ENCODE assay signal across 1 cellular context in the genomic region with DNA sequence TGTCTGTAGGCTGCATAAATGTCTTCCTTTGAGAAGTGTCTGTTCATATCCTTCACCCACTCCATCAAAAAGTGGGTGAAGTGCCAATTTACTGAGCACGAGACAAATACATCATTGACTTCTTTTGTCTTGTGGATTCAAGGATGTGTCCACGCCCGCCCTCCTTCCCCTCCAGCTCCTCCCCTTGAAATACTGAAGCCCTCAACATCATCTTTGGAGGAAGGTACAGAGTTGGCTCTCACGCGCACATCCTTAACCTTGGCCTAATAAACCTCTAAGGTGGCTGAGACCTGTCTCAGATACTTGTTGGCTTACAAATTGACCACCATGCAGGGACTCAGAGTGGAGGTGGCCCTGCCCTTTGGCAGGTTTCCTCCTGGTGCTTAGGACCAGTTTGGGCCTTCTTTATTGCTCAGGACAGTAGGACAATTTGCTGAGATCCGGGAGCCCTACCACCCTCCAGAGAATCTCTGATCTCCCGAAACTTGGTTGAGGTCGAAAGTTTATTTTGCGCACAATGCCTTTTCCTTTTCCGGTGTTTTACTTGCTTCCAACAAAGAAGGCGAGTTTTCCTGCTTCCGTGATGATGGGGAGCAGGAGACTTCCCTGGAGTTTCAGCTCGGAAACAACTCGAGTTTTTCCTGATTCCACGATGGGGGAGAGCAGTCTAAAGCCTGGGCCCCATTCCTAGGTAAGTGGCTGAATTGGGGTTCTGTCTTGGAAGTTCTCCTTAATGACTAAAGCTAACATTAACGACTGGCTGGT.
TF ChIP-seq lines count a peak whose summit lies in the region.

No MANE protein-coding gene starts in this region.

TF ChIP-seq in HepG2, 621 proteins besides CTCF, POLR2A, EP300 and RAD21:
- TF ChIP-seq ZBTB3 (CRISPR knock-in tag; IDR thresholded peaks at IDR 0.05; ENCODE audit: borderline replicate concordance, low read depth) (no peak), ZNF17 (CRISPR knock-in tag; IDR thresholded peaks at IDR 0.05) (no peak), RFXANK (CRISPR knock-in tag; IDR thresholded peaks at IDR 0.05) (no peak), SOX13 (IDR thresholded peaks at IDR 0.05) (no peak), SOX13 (CRISPR knock-in tag; conservative IDR thresholded peaks at IDR 0.05 in 1 of 2, IDR thresholded peaks at IDR 0.05 in 1 of 2) (no peak), U2AF2 (IDR thresholded peaks at IDR 0.05; ENCODE audit: low read depth, low read length) (no peak), ZNF432 (CRISPR knock-in tag; IDR thresholded peaks at IDR 0.05; ENCODE audit: borderline replicate concordance) (no peak), ZNF30 (CRISPR knock-in tag; IDR thresholded peaks at IDR 0.05) (no peak), TCF7L2 (IDR thresholded peaks at IDR 0.05; ENCODE audit: low read depth, low read length) (no peak), JUN (CRISPR knock-in tag; IDR thresholded peaks at IDR 0.05) (no peak), SP1 (IDR thresholded peaks at IDR 0.05) (no peak), SP1 (CRISPR knock-in tag; IDR thresholded peaks at IDR 0.05) (no peak), NAIF1 (CRISPR knock-in tag; IDR thresholded peaks at IDR 0.05; ENCODE audit: borderline replicate concordance) (no peak), ASH2L (IDR thresholded peaks at IDR 0.05; ENCODE audit: insufficient read length, low read depth, low read length) (no peak), NR3C1 (CRISPR knock-in tag; IDR thresholded peaks at IDR 0.05) (no peak), NR1H2 (CRISPR knock-in tag; IDR thresholded peaks at IDR 0.05; ENCODE audit: borderline replicate concordance, low read depth) (no peak)
- TF ChIP-seq, protein P1, sequence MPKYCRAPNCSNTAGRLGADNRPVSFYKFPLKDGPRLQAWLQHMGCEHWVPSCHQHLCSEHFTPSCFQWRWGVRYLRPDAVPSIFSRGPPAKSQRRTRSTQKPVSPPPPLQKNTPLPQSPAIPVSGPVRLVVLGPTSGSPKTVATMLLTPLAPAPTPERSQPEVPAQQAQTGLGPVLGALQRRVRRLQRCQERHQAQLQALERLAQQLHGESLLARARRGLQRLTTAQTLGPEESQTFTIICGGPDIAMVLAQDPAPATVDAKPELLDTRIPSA (CRISPR knock-in tag; IDR thresholded peaks at IDR 0.05; ENCODE audit: borderline replicate concordance): no peak
- TF ChIP-seq, protein P2, sequence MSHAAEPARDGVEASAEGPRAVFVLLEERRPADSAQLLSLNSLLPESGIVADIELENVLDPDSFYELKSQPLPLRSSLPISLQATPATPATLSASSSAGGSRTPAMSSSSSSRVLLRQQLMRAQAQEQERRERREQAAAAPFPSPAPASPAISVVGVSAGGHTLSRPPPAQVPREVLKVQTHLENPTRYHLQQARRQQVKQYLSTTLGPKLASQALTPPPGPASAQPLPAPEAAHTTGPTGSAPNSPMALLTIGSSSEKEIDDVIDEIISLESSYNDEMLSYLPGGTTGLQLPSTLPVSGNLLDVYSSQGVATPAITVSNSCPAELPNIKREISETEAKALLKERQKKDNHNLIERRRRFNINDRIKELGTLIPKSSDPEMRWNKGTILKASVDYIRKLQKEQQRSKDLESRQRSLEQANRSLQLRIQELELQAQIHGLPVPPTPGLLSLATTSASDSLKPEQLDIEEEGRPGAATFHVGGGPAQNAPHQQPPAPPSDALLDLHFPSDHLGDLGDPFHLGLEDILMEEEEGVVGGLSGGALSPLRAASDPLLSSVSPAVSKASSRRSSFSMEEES (CRISPR knock-in tag; IDR thresholded peaks at IDR 0.05): no peak
- TF ChIP-seq, protein P3, sequence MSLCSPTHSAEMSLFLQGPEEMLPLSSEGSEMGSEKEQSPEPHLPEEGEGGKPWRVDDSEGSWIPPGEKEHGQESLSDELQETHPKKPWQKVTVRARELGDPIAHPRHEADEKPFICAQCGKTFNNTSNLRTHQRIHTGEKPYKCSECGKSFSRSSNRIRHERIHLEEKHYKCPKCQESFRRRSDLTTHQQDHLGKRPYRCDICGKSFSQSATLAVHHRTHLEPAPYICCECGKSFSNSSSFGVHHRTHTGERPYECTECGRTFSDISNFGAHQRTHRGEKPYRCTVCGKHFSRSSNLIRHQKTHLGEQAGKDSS (CRISPR knock-in tag; IDR thresholded peaks at IDR 0.05; ENCODE audit: borderline replicate concordance, low read depth): no peak
- TF ChIP-seq, protein P4, sequence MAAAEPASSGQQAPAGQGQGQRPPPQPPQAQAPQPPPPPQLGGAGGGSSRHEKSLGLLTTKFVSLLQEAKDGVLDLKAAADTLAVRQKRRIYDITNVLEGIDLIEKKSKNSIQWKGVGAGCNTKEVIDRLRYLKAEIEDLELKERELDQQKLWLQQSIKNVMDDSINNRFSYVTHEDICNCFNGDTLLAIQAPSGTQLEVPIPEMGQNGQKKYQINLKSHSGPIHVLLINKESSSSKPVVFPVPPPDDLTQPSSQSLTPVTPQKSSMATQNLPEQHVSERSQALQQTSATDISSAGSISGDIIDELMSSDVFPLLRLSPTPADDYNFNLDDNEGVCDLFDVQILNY (CRISPR knock-in tag; conservative IDR thresholded peaks at IDR 0.05): no peak
- TF ChIP-seq, protein P5, sequence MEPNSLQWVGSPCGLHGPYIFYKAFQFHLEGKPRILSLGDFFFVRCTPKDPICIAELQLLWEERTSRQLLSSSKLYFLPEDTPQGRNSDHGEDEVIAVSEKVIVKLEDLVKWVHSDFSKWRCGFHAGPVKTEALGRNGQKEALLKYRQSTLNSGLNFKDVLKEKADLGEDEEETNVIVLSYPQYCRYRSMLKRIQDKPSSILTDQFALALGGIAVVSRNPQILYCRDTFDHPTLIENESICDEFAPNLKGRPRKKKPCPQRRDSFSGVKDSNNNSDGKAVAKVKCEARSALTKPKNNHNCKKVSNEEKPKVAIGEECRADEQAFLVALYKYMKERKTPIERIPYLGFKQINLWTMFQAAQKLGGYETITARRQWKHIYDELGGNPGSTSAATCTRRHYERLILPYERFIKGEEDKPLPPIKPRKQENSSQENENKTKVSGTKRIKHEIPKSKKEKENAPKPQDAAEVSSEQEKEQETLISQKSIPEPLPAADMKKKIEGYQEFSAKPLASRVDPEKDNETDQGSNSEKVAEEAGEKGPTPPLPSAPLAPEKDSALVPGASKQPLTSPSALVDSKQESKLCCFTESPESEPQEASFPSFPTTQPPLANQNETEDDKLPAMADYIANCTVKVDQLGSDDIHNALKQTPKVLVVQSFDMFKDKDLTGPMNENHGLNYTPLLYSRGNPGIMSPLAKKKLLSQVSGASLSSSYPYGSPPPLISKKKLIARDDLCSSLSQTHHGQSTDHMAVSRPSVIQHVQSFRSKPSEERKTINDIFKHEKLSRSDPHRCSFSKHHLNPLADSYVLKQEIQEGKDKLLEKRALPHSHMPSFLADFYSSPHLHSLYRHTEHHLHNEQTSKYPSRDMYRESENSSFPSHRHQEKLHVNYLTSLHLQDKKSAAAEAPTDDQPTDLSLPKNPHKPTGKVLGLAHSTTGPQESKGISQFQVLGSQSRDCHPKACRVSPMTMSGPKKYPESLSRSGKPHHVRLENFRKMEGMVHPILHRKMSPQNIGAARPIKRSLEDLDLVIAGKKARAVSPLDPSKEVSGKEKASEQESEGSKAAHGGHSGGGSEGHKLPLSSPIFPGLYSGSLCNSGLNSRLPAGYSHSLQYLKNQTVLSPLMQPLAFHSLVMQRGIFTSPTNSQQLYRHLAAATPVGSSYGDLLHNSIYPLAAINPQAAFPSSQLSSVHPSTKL (CRISPR knock-in tag; IDR thresholded peaks at IDR 0.05): no peak
TF ChIP-seq in HepG2: peak in this region for 0.
